Comparison of ENCODE assay signal across 9 cellular contexts in genomic region chr11:405976-406795, GRCh38. TPM values are rescaled to one million over a fixed set of nuclear protein-coding genes. Genes with fewer than 3 reads are reported as not detected.
DNase-seq lines count a peak whose midpoint lies in the region; ATAC-seq and TF ChIP-seq lines count a peak whose summit lies in the region.
"Had no signal": no experiment of that assay in that cellular context is flagged by ENCODE, and none has a peak within 500 bp of the region (broad histone marks: within the 10 kb centered on the region; RNA-seq: fewer than 3 reads in every experiment).

No MANE protein-coding gene starts in this region.

- H3K36me3 ChIP-seq in hepatocyte (replicated peaks; ENCODE audit: insufficient read depth, low read depth) (no peaks in the 10 kb centered on the region), skeletal muscle satellite cell (ENCODE audit: insufficient read depth, low read length) (no peaks in the 10 kb centered on the region)

- no peaks in the 10 kb centered on the region for H3K79me2 ChIP-seq in hepatocyte

- H3K9me3 ChIP-seq in T-helper 17 cell (ENCODE audit: control insufficient read depth, low read length, poor library complexity, severe bottlenecking) = no peaks in the 10 kb centered on the region
- no peaks in the 10 kb centered on the region for H3K9me3 ChIP-seq in hepatocyte (ENCODE audit: low read depth)
- H3K9me3 ChIP-seq in skeletal muscle satellite cell (replicated peaks; ENCODE audit: low read length) = no peaks in the 10 kb centered on the region

- ATAC-seq in T-helper 17 cell (no peak), HG02678 (IDR thresholded peaks at IDR 0.05; ENCODE audit: unreplicated experiment) (no peak), HG02798 (IDR thresholded peaks at IDR 0.05; ENCODE audit: poor library complexity, unreplicated experiment) (no peak)

- H3K4me3 ChIP-seq in GM12864 (ENCODE audit: low read depth, low read length) = peak overlapping the region; percentile 43
- H3K4me3 ChIP-seq in hepatocyte = no peak overlapping the region
- peak overlapping the region; percentile 81 for H3K4me3 ChIP-seq in skeletal muscle satellite cell (ENCODE audit: low read length)

- TF ChIP-seq CTCF in GM12864 (IDR thresholded peaks at IDR 0.05; ENCODE audit: low read depth, low read length, missing control alignments) = no peak
- no peak for TF ChIP-seq CTCF in hepatocyte (IDR thresholded peaks at IDR 0.05; ENCODE audit: poor library complexity)

- peak overlapping the region; percentile 63 for H3K27ac ChIP-seq in hepatocyte

- H3K9ac ChIP-seq in skeletal muscle satellite cell (ENCODE audit: low read depth, low read length) = peak overlapping the region; percentile 65

- peak overlapping the region; percentile 63 for H3K4me3 Mint-ChIP-seq in T-helper 17 cell

- H3K4me2 ChIP-seq in hepatocyte = peak overlapping the region; percentile 77
- H3K4me2 ChIP-seq in skeletal muscle satellite cell (ENCODE audit: low read length) = peak overlapping the region; percentile 92

- no peak overlapping the region for H3K27ac Mint-ChIP-seq in T-helper 17 cell
- H3K27ac Mint-ChIP-seq: activated naive CD8-positive, alpha-beta T cell treated with anti-CD3 and anti-CD28 coated beads, Interleukin-2, amount 50 U/mL, for 24 hours had no signal

- no peaks in the 10 kb centered on the region for H3K9me2 ChIP-seq in hepatocyte (replicated peaks; ENCODE audit: insufficient read depth)

- no peaks in the 10 kb centered on the region for H3K27me3 Mint-ChIP-seq in T-helper 17 cell
- H3K27me3 Mint-ChIP-seq: activated naive CD8-positive, alpha-beta T cell treated with anti-CD3 and anti-CD28 coated beads, Interleukin-2, amount 50 U/mL, for 24 hours had no signal

- peaks cover 8% of the 10 kb centered on the region for H3K4me1 Mint-ChIP-seq in T-helper 17 cell

- H3K36me3 Mint-ChIP-seq in T-helper 17 cell (ENCODE audit: low read depth) = no peaks in the 10 kb centered on the region

- DNase-seq in GM12864 (ENCODE audit: low read depth) (no peak), T-helper 17 cell (no peak), hepatocyte (ENCODE audit: low spot score) (no peak), COLO829 (ENCODE audit: low spot score) (no peak), NCI-H510A treated with DMSO at 0.1 percent for 48 hours (lab: John Stamatoyannopoulos, UW) (no peak)

- H3K27me3 ChIP-seq in hepatocyte = no peaks in the 10 kb centered on the region
- no peaks in the 10 kb centered on the region for H3K27me3 ChIP-seq in skeletal muscle satellite cell (ENCODE audit: control insufficient read depth, insufficient read depth, low read length)

- H3K4me1 ChIP-seq in hepatocyte (ENCODE audit: insufficient read depth) (peaks cover 11% of the 10 kb centered on the region), skeletal muscle satellite cell (ENCODE audit: control insufficient read depth, insufficient read depth, low read length) (peaks cover 14% of the 10 kb centered on the region)

- no peaks in the 10 kb centered on the region for H4K20me1 ChIP-seq in hepatocyte (ENCODE audit: insufficient read depth, poor library complexity, severe bottlenecking)

- 91% methylated on average over 38 of the region's 44 CpGs for WGBS in hepatocyte (ENCODE audit: low lambda C conversion rate, missing lambda C conversion rate)

- peak overlapping the region; percentile 38 for H2AFZ ChIP-seq in hepatocyte

RNA-seq across cellular contexts. Expression of gene SIGIRR, which starts 8.6 kb away (rescaled TPM):
- total RNA-seq in T-helper 17 cell (100 to 1,000 TPM; 353 to 409 TPM), hepatocyte (42.4 and 52.1 TPM in 2 replicates)
- 77.4 and 85.3 TPM in 2 replicates for polyA plus RNA-seq in hepatocyte
- total RNA-seq in skeletal muscle satellite cell (2012; rRNA removed) = 19.0 and 28.9 TPM in 2 replicates

RNA-seq across cellular contexts. Expression of gene PKP3, which starts 12.2 kb away (rescaled TPM):
- total RNA-seq in T-helper 17 cell (not detected), hepatocyte (55.6 and 62.1 TPM in 2 replicates)
- 89.5 and 91.3 TPM in 2 replicates for polyA plus RNA-seq in hepatocyte
- 6.1 TPM in 2 replicates for total RNA-seq in skeletal muscle satellite cell (2012; rRNA removed)

RNA-seq across cellular contexts. Expression of gene ANO9, which starts 35.6 kb away (rescaled TPM):
- total RNA-seq in T-helper 17 cell (100 to 1,000 TPM; 131 to 165 TPM), hepatocyte (19.5 and 21.2 TPM in 2 replicates)
- 34.9 and 35.7 TPM in 2 replicates for polyA plus RNA-seq in hepatocyte
- not detected in 2 replicates for total RNA-seq in skeletal muscle satellite cell (2012; rRNA removed)

RNA-seq across cellular contexts. Expression of gene B4GALNT4, which starts 36.9 kb away (rescaled TPM):
- total RNA-seq in T-helper 17 cell (1 to 10 TPM; 6.0 to 8.6 TPM), hepatocyte (27.8 and 38.8 TPM in 2 replicates)
- 30.0 and 44.6 TPM in 2 replicates for polyA plus RNA-seq in hepatocyte
- total RNA-seq in skeletal muscle satellite cell (2012; rRNA removed) = 1.0 and 2.6 TPM in 2 replicates

RNA-seq across cellular contexts. Expression of gene PTDSS2, which starts 43.9 kb away (rescaled TPM):
- total RNA-seq in T-helper 17 cell (10 to 100 TPM; 21.8 to 24.5 TPM), hepatocyte (29.7 and 31.5 TPM in 2 replicates)
- polyA plus RNA-seq in hepatocyte = 50.6 and 50.8 TPM in 2 replicates
- total RNA-seq in skeletal muscle satellite cell (2012; rRNA removed) = 24.8 and 37.8 TPM in 2 replicates

Comparison
In these comparisons a context has a peak if more than half of its experiments do, and no peak if none do; other contexts are left out.
1. RNA of gene PKP3, which starts 12.2 kb away (total RNA-seq): 55.6 to 62.1 TPM in hepatocyte; not detected in T-helper 17 cell; every median in the first group is over 10 times any median in the second.